18 cellular contexts compared by ENCODE assay signal in genomic region chr2:158965731-158966130, GRCh38.
"Had no signal": no experiment of that assay in that cellular context is flagged by ENCODE, and none has a peak within 500 bp of the region (broad histone marks: within the 10 kb centered on the region; RNA-seq: fewer than 3 reads in every experiment).

No MANE protein-coding gene starts in this region.

- H3K27ac Mint-ChIP-seq: activated CD8-positive, alpha-beta memory T cell treated with anti-CD3 and anti-CD28 coated beads, Interleukin-2, amount 10 ng/mL, durations not matched to agents 7 days and 5 days; activated naive CD8-positive, alpha-beta T cell treated with anti-CD3 and anti-CD28 coated beads for 36 hours; activated T-cell treated with anti-CD3 and anti-CD28 coated beads, Interleukin-2, amount 50 U/mL, for 24 hours; natural killer cell treated with Interleukin-12 subunit alpha and Interleukin-12 subunit beta and Interleukin-15 and Interleukin-18, amount 100 ng/mL, for 72 hours; stimulated activated naive CD8-positive, alpha-beta T cell treated with anti-CD3 and anti-CD28 coated beads, Interleukin-15, amount 100 ng/mL, for 72 hours had no signal

- H3K4me3 Mint-ChIP-seq: activated CD8-positive, alpha-beta memory T cell treated with anti-CD3 and anti-CD28 coated beads, Interleukin-2, amount 10 ng/mL, durations not matched to agents 7 days and 5 days; activated naive CD8-positive, alpha-beta T cell treated with anti-CD3 and anti-CD28 coated beads for 36 hours; activated T-cell treated with anti-CD3 and anti-CD28 coated beads, Interleukin-2, amount 50 U/mL, for 24 hours; natural killer cell treated with Interleukin-12 subunit alpha and Interleukin-12 subunit beta and Interleukin-15 and Interleukin-18, amount 100 ng/mL, for 72 hours; stimulated activated naive CD8-positive, alpha-beta T cell treated with anti-CD3 and anti-CD28 coated beads, Interleukin-15, amount 100 ng/mL, for 72 hours had no signal

- DNase-seq: activated CD4-positive, alpha-beta T cell treated with anti-CD3 and anti-CD28 coated beads for 1 hour; activated CD4-positive, alpha-beta T cell treated with anti-CD3 and anti-CD28 coated beads, Interleukin-2, amount 50 U/mL, for 48 hours; activated CD8-positive, alpha-beta memory T cell treated with anti-CD3 and anti-CD28 coated beads, Interleukin-2, amount 10 ng/mL, durations not matched to agents 7 days and 5 days; activated gamma-delta T cell; activated naive CD8-positive, alpha-beta T cell treated with anti-CD3 and anti-CD28 coated beads for 36 hours; activated T-cell treated with anti-CD3 and anti-CD28 coated beads, Interleukin-2, amount 50 U/mL, for 24 hours; aorta; effector CD4-positive, alpha-beta T cell; hypothalamus; stimulated activated CD4-positive, alpha-beta T cell treated with anti-CD3 and anti-CD28 coated beads, Interleukin-4, amount 100 ng/mL, for 4 hours; stimulated activated naive CD8-positive, alpha-beta T cell treated with anti-CD3 and anti-CD28 coated beads, Interleukin-15, amount 100 ng/mL, for 72 hours; T-helper 9 cell; testis had no signal

- H3K36me3 Mint-ChIP-seq: activated CD8-positive, alpha-beta memory T cell treated with anti-CD3 and anti-CD28 coated beads, Interleukin-2, amount 10 ng/mL, durations not matched to agents 7 days and 5 days; activated naive CD8-positive, alpha-beta T cell treated with anti-CD3 and anti-CD28 coated beads for 36 hours; natural killer cell treated with Interleukin-12 subunit alpha and Interleukin-12 subunit beta and Interleukin-15 and Interleukin-18, amount 100 ng/mL, for 72 hours had no signal

- H3K4me3 ChIP-seq: cardiac muscle cell, coronary artery, gastroesophageal sphincter, testis, vagina had no signal

- H3K9me3 Mint-ChIP-seq: activated naive CD8-positive, alpha-beta T cell treated with anti-CD3 and anti-CD28 coated beads for 36 hours; activated T-cell treated with anti-CD3 and anti-CD28 coated beads, Interleukin-2, amount 50 U/mL, for 24 hours; natural killer cell treated with Interleukin-12 subunit alpha and Interleukin-12 subunit beta and Interleukin-15 and Interleukin-18, amount 100 ng/mL, for 72 hours; stimulated activated naive CD8-positive, alpha-beta T cell treated with anti-CD3 and anti-CD28 coated beads, Interleukin-15, amount 100 ng/mL, for 72 hours had no signal
